In the genomic region with DNA sequence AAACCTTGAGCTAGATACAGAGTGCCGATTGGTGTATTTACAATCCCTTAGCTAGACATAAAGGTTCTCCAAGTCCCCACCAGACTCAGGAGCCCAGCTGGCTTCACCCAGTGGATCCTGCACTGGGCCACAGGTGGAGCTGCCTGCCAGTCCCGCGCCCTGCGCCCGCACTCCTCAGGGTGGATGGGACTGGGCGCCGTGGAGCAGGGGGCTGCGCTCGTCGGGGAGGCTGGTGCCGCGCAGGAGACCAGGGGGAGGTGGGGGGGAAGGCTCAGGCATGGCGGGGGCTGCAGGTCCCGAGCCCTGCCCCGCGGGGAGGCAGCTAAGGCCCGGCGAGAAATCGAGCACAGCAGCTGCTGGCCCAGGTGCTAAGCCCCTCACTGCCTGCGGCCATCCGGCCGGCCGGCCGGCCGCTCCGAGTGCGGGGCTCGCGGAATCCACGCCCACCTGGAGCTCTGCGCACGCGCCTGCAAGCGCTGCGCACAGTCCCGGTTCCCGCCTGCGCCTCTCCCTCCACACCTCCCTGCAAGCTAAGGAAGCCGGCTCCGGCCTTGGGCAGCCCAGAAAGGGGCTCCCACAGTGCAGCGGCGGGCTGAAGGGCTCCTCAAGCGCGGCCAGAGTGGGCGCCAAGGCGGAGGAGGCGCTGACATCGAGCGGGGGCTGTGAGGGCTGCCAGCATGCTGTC, we compare ENCODE assay signal across 6 cellular contexts.
DNase-seq lines count a peak whose midpoint lies in the region; ATAC-seq, FAIRE-seq and TF ChIP-seq lines count a peak whose summit lies in the region.
"Not testable (repeated sequence)": the region's sequence is repeated elsewhere in the genome, so short reads cannot be mapped to it uniquely, and the experiment has no call there.

No MANE protein-coding gene starts in this region.

- peak; percentile 71 for DNase-seq in ELF-1 (ENCODE audit: low read depth, low spot score)
- not testable (repeated sequence) for DNase-seq in K562 (ENCODE audit: extremely low read depth in 1 of 4, low spot score in 3 of 4); fibroblast of villous mesenchyme (ENCODE audit: low read depth); mesenchymal stem cell; stimulated activated naive CD8-positive, alpha-beta T cell treated with anti-CD3 and anti-CD28 coated beads, Interleukin-15, amount 100 ng/mL, for 72 hours
- DNase-seq in urothelium cell line (ENCODE audit: low spot score) = peak; percentile 27

- H2BK5ac ChIP-seq in mesenchymal stem cell (ENCODE audit: low read depth, low read length, poor library complexity, severe bottlenecking) = not testable (repeated sequence)

- not testable (repeated sequence) for H3K79me2 ChIP-seq in K562 (ENCODE audit: control insufficient read depth, insufficient read depth, low read length)

- not testable (repeated sequence) for H3K23ac ChIP-seq in mesenchymal stem cell (ENCODE audit: low read length in 2 of 2)

- H2AK5ac ChIP-seq in mesenchymal stem cell (ENCODE audit: low read length, severe bottlenecking) = not testable (repeated sequence)

- H4K20me1 ChIP-seq in K562 (replicated peaks; ENCODE audit: control insufficient read depth, insufficient read depth, low read length) = not testable (repeated sequence)

- not testable (repeated sequence) for H3K9me3 ChIP-seq in K562 (replicated peaks; ENCODE audit: control insufficient read depth, insufficient read depth, low read depth, low read length); mesenchymal stem cell (ENCODE audit: control insufficient read depth, low read length)

- H3K9me3 Mint-ChIP-seq in stimulated activated naive CD8-positive, alpha-beta T cell treated with anti-CD3 and anti-CD28 coated beads, Interleukin-15, amount 100 ng/mL, for 72 hours = not testable (repeated sequence)

- not testable (repeated sequence) for H2AFZ ChIP-seq in K562 (ENCODE audit: low read depth, low read length); mesenchymal stem cell (ENCODE audit: low read depth, low read length)

- H4K8ac ChIP-seq in mesenchymal stem cell (ENCODE audit: low read length) = not testable (repeated sequence)

- H3K18ac ChIP-seq in mesenchymal stem cell (ENCODE audit: low read depth in 1 of 2, low read length in 2 of 2) = not testable (repeated sequence)

- not testable (repeated sequence) for H3K4me3 Mint-ChIP-seq in stimulated activated naive CD8-positive, alpha-beta T cell treated with anti-CD3 and anti-CD28 coated beads, Interleukin-15, amount 100 ng/mL, for 72 hours

- not testable (repeated sequence) for H3K4me1 Mint-ChIP-seq in stimulated activated naive CD8-positive, alpha-beta T cell treated with anti-CD3 and anti-CD28 coated beads, Interleukin-15, amount 100 ng/mL, for 72 hours

- not testable (repeated sequence) for H4K91ac ChIP-seq in mesenchymal stem cell (ENCODE audit: low read length)

- not testable (repeated sequence) for H2BK120ac ChIP-seq in mesenchymal stem cell (ENCODE audit: low read depth, low read length)

- H3K27me3 Mint-ChIP-seq in stimulated activated naive CD8-positive, alpha-beta T cell treated with anti-CD3 and anti-CD28 coated beads, Interleukin-15, amount 100 ng/mL, for 72 hours = not testable (repeated sequence)

- H2BK12ac ChIP-seq in mesenchymal stem cell (ENCODE audit: low read length in 2 of 2) = not testable (repeated sequence)

- not testable (repeated sequence) for H3K14ac ChIP-seq in mesenchymal stem cell (ENCODE audit: low read length in 2 of 2)

- H3K4ac ChIP-seq in mesenchymal stem cell (ENCODE audit: low read depth in 1 of 2, low read length in 2 of 2) = not testable (repeated sequence)

- H3K36me3 ChIP-seq in K562 (ENCODE audit: control insufficient read depth, insufficient read depth, low read length) = not testable (repeated sequence)
- H3K36me3 ChIP-seq in mesenchymal stem cell (ENCODE audit: control insufficient read depth in 1 of 2, insufficient read depth in 2 of 2, low read depth in 1 of 2, low read length in 2 of 2) = peaks cover 0 to 14% of the 10 kb centered on the region in 2 experiments

- H3K4me1 ChIP-seq in K562 (replicated peaks in 1 of 2; ENCODE audit: control insufficient read depth in 2 of 2, insufficient read depth in 2 of 2, low read length in 2 of 2); mesenchymal stem cell (ENCODE audit: control insufficient read depth, insufficient read depth, low read depth, low read length): not testable (repeated sequence)

- H3K9ac ChIP-seq in K562 (ENCODE audit: insufficient read depth in 1 of 2, low read depth in 2 of 2, low read length in 2 of 2); mesenchymal stem cell (ENCODE audit: low read length): not testable (repeated sequence)

- not testable (repeated sequence) for H3K79me1 ChIP-seq in mesenchymal stem cell (replicated peaks; ENCODE audit: low read length, poor library complexity, severe bottlenecking)

- POLR2A ChIA-PET in K562 (lab: Yijun Ruan, JAX) = interaction anchor here (0.6 kb wide), 1 partner anchor 11 kb away, joined by 5 read pairs; no protein-coding TSS in a partner anchor

- not testable (repeated sequence) for H3K9me1 ChIP-seq in K562 (ENCODE audit: control insufficient read depth, insufficient read depth, low read length)

- CTCF ChIA-PET in K562 (lab: Yijun Ruan, JAX; ENCODE audit: low intra/inter-chr PET ratio) = not testable (repeated sequence)

- not testable (repeated sequence) for FAIRE-seq in K562 (lab: Jason Lieb, UNC); urothelium cell line (lab: Jason Lieb, UNC)

- TF ChIP-seq EP300 in K562 (IDR thresholded peaks at IDR 0.05; ENCODE audit: low read length) = not testable (repeated sequence)

- not testable (repeated sequence) for H3K27ac Mint-ChIP-seq in stimulated activated naive CD8-positive, alpha-beta T cell treated with anti-CD3 and anti-CD28 coated beads, Interleukin-15, amount 100 ng/mL, for 72 hours

- not testable (repeated sequence) for ATAC-seq in K562
- ATAC-seq in stimulated activated naive CD8-positive, alpha-beta T cell treated with anti-CD3 and anti-CD28 coated beads, Interleukin-15, amount 100 ng/mL, for 72 hours = peak; percentile 54

- intact Hi-C loops in K562 (cut with micrococcal nuclease) = loop anchor here (5.0 to 10.0 kb wide), 3 partner anchors 151 to 1379 kb away; a partner anchor contains a TSS

- not testable (repeated sequence) for H3K4me3 ChIP-seq in K562; mesenchymal stem cell (ENCODE audit: insufficient read depth in 1 of 2, low read depth in 1 of 2, low read length in 2 of 2)
- H3K4me3 ChIP-seq in fibroblast of villous mesenchyme (ENCODE audit: low read depth, low read length) = peak overlapping the region; percentile 26

- not testable (repeated sequence) for TF ChIP-seq CTCF in K562 (IDR thresholded peaks at IDR 0.05 in 2 of 3, conservative IDR thresholded peaks at IDR 0.05 in 1 of 3; ENCODE audit: insufficient read depth in 2 of 3, low read depth in 1 of 3, low read length in 3 of 3); fibroblast of villous mesenchyme (IDR thresholded peaks at IDR 0.05; ENCODE audit: insufficient read depth, low read depth, low read length)

- in situ Hi-C loops in K562 (cut with MboI) = not testable (repeated sequence)

- 62% methylated on average over 17 of the region's 49 CpGs for WGBS in K562 (ENCODE audit: insufficient coverage, low coverage, missing lambda C conversion rate)
- WGBS in mesenchymal stem cell = 99% methylated on average over 42 of the region's 49 CpGs

- not testable (repeated sequence) for H3K4me2 ChIP-seq in K562 (ENCODE audit: insufficient read depth, low read length); mesenchymal stem cell (ENCODE audit: low read length, poor library complexity, severe bottlenecking)

- peak overlapping the region; percentile 38 for H2BK15ac ChIP-seq in mesenchymal stem cell (ENCODE audit: low read depth, poor library complexity, severe bottlenecking)

- not testable (repeated sequence) for H3K27ac ChIP-seq in K562 (ENCODE audit: extremely low read depth, low read depth, low read length); mesenchymal stem cell (ENCODE audit: low read length, poor library complexity, severe bottlenecking)

- TF ChIP-seq RAD21 in K562 (CRISPR knock-in tag; conservative IDR thresholded peaks at IDR 0.05 in 1 of 2, IDR thresholded peaks at IDR 0.05 in 1 of 2) = not testable (repeated sequence)

- H3K27me3 ChIP-seq in K562 (ENCODE audit: control insufficient read depth in 2 of 2, insufficient read depth in 2 of 2, low read length in 2 of 2) = peaks cover 4 to 21% of the 10 kb centered on the region in 2 experiments; a peak in 3 of 5 replicates
- not testable (repeated sequence) for H3K27me3 ChIP-seq in mesenchymal stem cell (ENCODE audit: control insufficient read depth in 1 of 2, insufficient read depth in 1 of 2, low read length in 2 of 2)

- BruUV-seq in K562 (replicated peaks; lab: Mats Ljungman, UMichigan) = not testable (repeated sequence)

- TF ChIP-seq POLR2A in K562 (conservative IDR thresholded peaks at IDR 0.05) = not testable (repeated sequence)

TF ChIP-seq in K562, 482 proteins besides CTCF, POLR2A, EP300 and RAD21:
- TF ChIP-seq, protein P1, sequence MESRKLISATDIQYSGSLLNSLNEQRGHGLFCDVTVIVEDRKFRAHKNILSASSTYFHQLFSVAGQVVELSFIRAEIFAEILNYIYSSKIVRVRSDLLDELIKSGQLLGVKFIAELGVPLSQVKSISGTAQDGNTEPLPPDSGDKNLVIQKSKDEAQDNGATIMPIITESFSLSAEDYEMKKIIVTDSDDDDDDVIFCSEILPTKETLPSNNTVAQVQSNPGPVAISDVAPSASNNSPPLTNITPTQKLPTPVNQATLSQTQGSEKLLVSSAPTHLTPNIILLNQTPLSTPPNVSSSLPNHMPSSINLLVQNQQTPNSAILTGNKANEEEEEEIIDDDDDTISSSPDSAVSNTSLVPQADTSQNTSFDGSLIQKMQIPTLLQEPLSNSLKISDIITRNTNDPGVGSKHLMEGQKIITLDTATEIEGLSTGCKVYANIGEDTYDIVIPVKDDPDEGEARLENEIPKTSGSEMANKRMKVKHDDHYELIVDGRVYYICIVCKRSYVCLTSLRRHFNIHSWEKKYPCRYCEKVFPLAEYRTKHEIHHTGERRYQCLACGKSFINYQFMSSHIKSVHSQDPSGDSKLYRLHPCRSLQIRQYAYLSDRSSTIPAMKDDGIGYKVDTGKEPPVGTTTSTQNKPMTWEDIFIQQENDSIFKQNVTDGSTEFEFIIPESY (CRISPR knock-in tag; IDR thresholded peaks at IDR 0.05) = peak; percentile 57; the same call in 1 of the 2 replicates
